Comparison of ENCODE assay signal across 9 cellular contexts in genomic region chr16:590875-591200, GRCh38. TPM values are rescaled to one million over a fixed set of nuclear protein-coding genes. Genes with fewer than 3 reads are reported as not detected.
A peak's percentile ranks its signal among the peaks of the same experiment; 100 is the strongest.
DNase-seq lines count a peak whose midpoint lies in the region; ATAC-seq and TF ChIP-seq lines count a peak whose summit lies in the region.
"Had no signal": no experiment of that assay in that cellular context is flagged by ENCODE, and none has a peak within 500 bp of the region (broad histone marks: within the 10 kb centered on the region; RNA-seq: fewer than 3 reads in every experiment).

No MANE protein-coding gene starts in this region.

- no peaks in the 10 kb centered on the region for H3K4me1 ChIP-seq in GM23338 (ENCODE audit: insufficient read depth)
- H3K4me1 ChIP-seq in gastroesophageal sphincter: peaks cover 0 to 63% (median 18%) of the 10 kb centered on the region in 3 donors
- peaks cover 34% of the 10 kb centered on the region for H3K4me1 ChIP-seq in skeletal muscle satellite cell (ENCODE audit: control insufficient read depth, insufficient read depth, low read length)

- H3K27ac ChIP-seq in GM23338 (ENCODE audit: low read depth) (no peak overlapping the region), WERI-Rb-1 (no peak overlapping the region; the same call in 1 of the 2 replicates), gastroesophageal sphincter (peak overlapping the region in 2 of 4 donors; percentile 90 to 99)

- H3F3A ChIP-seq in GM23338 (replicated peaks; ENCODE audit: low read depth): peaks cover 8% of the 10 kb centered on the region; the same call in 1 of the 2 replicates

- TF ChIP-seq POLR2A in gastroesophageal sphincter (IDR thresholded peaks at IDR 0.05): no peak

- H3K36me3 Mint-ChIP-seq in GM23338 (ENCODE audit: low read depth): peaks cover 3% of the 10 kb centered on the region; the same call in 1 of the 3 replicates

- no peaks in the 10 kb centered on the region for H3K36me3 ChIP-seq in GM23338 (ENCODE audit: insufficient read depth)
- peaks cover 22% of the 10 kb centered on the region for H3K36me3 ChIP-seq in WERI-Rb-1
- peaks cover 0 to 20% of the 10 kb centered on the region in 2 donors for H3K36me3 ChIP-seq in gastroesophageal sphincter
- H3K36me3 ChIP-seq in skeletal muscle satellite cell (ENCODE audit: insufficient read depth, low read length): peaks cover 4% of the 10 kb centered on the region

- H3K4me3 ChIP-seq in GM23338 (peak overlapping the region; percentile 84), WERI-Rb-1 (ENCODE audit: low read depth, low read length) (peak overlapping the region; percentile 64), gastroesophageal sphincter (peak overlapping the region; percentile 89 to 96), skeletal muscle satellite cell (ENCODE audit: low read length) (peak overlapping the region; percentile 96)

- CTCF ChIA-PET in GM10248 (lab: Yijun Ruan, JAX): interaction anchor here (0.9 to 1.3 kb wide), 2 partner anchors 18 to 484 kb away, joined by 3 read pairs; no protein-coding TSS in a partner anchor

- POLR2A ChIA-PET in GM10248 (lab: Yijun Ruan, JAX): no interaction called here

- H3K4me2 ChIP-seq in GM23338: peak overlapping the region; percentile 88
- H3K4me2 ChIP-seq in skeletal muscle satellite cell (ENCODE audit: low read length): peak overlapping the region; percentile 99

- H3K9me3 ChIP-seq in WERI-Rb-1 (ENCODE audit: severe bottlenecking) (no peaks in the 10 kb centered on the region), gastroesophageal sphincter (no peaks in the 10 kb centered on the region), skeletal muscle satellite cell (replicated peaks; ENCODE audit: low read length) (no peaks in the 10 kb centered on the region)

- TF ChIP-seq CTCF in GM23338 (conservative IDR thresholded peaks at IDR 0.05; ENCODE audit: low read depth in 2 of 2) (no peak), WERI-Rb-1 (IDR thresholded peaks at IDR 0.05; ENCODE audit: low read depth, low read length) (no peak), gastroesophageal sphincter (IDR thresholded peaks at IDR 0.05) (no peak), GM10248 (IDR thresholded peaks at IDR 0.05; ENCODE audit: control extremely low read depth, extremely low read depth, low read depth, missing control alignments) (no peak)

- peak overlapping the region; percentile 88 for H3K9ac ChIP-seq in skeletal muscle satellite cell (ENCODE audit: low read depth, low read length)

- no peak for DNase-seq in GM23338 (ENCODE audit: low spot score)
- DNase-seq in WERI-Rb-1: no peak
- DNase-seq in DMS53 (lab: John Stamatoyannopoulos, UW): no peak
- DNase-seq in GM10248 (ENCODE audit: extremely low spot score): no peak

- ATAC-seq in GM23338 (no peak), gastroesophageal sphincter (no peak), GM19463 (IDR thresholded peaks at IDR 0.05; ENCODE audit: unreplicated experiment) (no peak), GM21423 (IDR thresholded peaks at IDR 0.05; ENCODE audit: unreplicated experiment) (no peak)
- ATAC-seq: left lobe of liver had no signal

- H2AFZ ChIP-seq in GM23338: no peak overlapping the region

- peak overlapping the region; percentile 78 for H3K4me3 Mint-ChIP-seq in GM23338

- no peaks in the 10 kb centered on the region for H3K9me2 ChIP-seq in GM23338 (ENCODE audit: insufficient read depth)

- H3K79me2 ChIP-seq in GM23338 (replicated peaks; ENCODE audit: insufficient read depth): peaks cover 36% of the 10 kb centered on the region

- no peaks in the 10 kb centered on the region; the same call in 1 of the 3 replicates for H3K9me3 Mint-ChIP-seq in GM23338

- peak overlapping the region; percentile 5; the same call in 1 of the 2 replicates for H3K27ac Mint-ChIP-seq in GM23338

- peaks cover 23% of the 10 kb centered on the region for H3K27me3 ChIP-seq in GM23338 (ENCODE audit: insufficient read depth)
- no peaks in the 10 kb centered on the region for H3K27me3 ChIP-seq in WERI-Rb-1 (ENCODE audit: insufficient read depth, low read depth, severe bottlenecking)
- H3K27me3 ChIP-seq in gastroesophageal sphincter: peaks cover 5% of the 10 kb centered on the region
- no peaks in the 10 kb centered on the region for H3K27me3 ChIP-seq in skeletal muscle satellite cell (ENCODE audit: control insufficient read depth, insufficient read depth, low read length)

- peaks cover 29% of the 10 kb centered on the region for H3K27me3 Mint-ChIP-seq in GM23338 (ENCODE audit: insufficient read depth, low read depth, poor library complexity)

- TF ChIP-seq EP300 in gastroesophageal sphincter (IDR thresholded peaks at IDR 0.05): no peak

- WGBS in gastroesophageal sphincter (ENCODE audit: low coverage in 1 of 2), 2 donors: 28 to 66% methylated on average over 5 of the region's 6 CpGs

- peaks cover 12% of the 10 kb centered on the region for H3K4me1 Mint-ChIP-seq in GM23338

- peaks cover 31% of the 10 kb centered on the region for H4K20me1 ChIP-seq in GM23338 (replicated peaks; ENCODE audit: insufficient read depth)

TF ChIP-seq in GM23338, 12 proteins besides CTCF, POLR2A, EP300 and RAD21:
- TF ChIP-seq EZH2phosphoT487 (IDR thresholded peaks at IDR 0.05; ENCODE audit: unreplicated experiment) (no peak), POLR2AphosphoS5 (IDR thresholded peaks at IDR 0.05; ENCODE audit: low read depth) (no peak), JUNB (IDR thresholded peaks at IDR 0.05; ENCODE audit: unreplicated experiment) (no peak)
- TF ChIP-seq, protein P1, sequence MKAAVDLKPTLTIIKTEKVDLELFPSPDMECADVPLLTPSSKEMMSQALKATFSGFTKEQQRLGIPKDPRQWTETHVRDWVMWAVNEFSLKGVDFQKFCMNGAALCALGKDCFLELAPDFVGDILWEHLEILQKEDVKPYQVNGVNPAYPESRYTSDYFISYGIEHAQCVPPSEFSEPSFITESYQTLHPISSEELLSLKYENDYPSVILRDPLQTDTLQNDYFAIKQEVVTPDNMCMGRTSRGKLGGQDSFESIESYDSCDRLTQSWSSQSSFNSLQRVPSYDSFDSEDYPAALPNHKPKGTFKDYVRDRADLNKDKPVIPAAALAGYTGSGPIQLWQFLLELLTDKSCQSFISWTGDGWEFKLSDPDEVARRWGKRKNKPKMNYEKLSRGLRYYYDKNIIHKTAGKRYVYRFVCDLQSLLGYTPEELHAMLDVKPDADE (IDR thresholded peaks at IDR 0.05): no peak

RNA-seq across cellular contexts. Expression of gene RAB40C, which starts 1.0 kb away (rescaled TPM):
- total RNA-seq in GM23338 (2014; rRNA removed; shearing (Covaris generic)): 24.2 and 24.6 TPM in 2 replicates
- 11.2 and 12.0 TPM in 2 replicates for polyA plus RNA-seq in GM23338 (2016; fragmentation: Nextera tagmentation; extraction: Ambion mirVana)
- 10 to 100 TPM; 17.7 to 28.3 (median 22.1) TPM for total RNA-seq in gastroesophageal sphincter
- total RNA-seq in skeletal muscle satellite cell (2012; rRNA removed): 13.2 and 14.6 TPM in 2 replicates

RNA-seq across cellular contexts. Expression of gene PIGQ, which starts 21.1 kb away (rescaled TPM):
- total RNA-seq in GM23338 (2014; rRNA removed; shearing (Covaris generic)): 49.9 and 62.3 TPM in 2 replicates
- 28.0 and 30.2 TPM in 2 replicates for polyA plus RNA-seq in GM23338 (2016; fragmentation: Nextera tagmentation; extraction: Ambion mirVana)
- total RNA-seq in gastroesophageal sphincter: 10 to 100 TPM; 30.4 to 42.4 (median 36.8) TPM
- 16.0 and 22.7 TPM in 2 replicates for total RNA-seq in skeletal muscle satellite cell (2012; rRNA removed)

RNA-seq across cellular contexts. Expression of gene NHLRC4, which starts 24.0 kb away (rescaled TPM):
- 0.80 TPM in 1 of 2 replicates, not detected in the other for total RNA-seq in GM23338 (2014; rRNA removed; shearing (Covaris generic))
- 0.14 and 0.47 TPM in 2 replicates for polyA plus RNA-seq in GM23338 (2016; fragmentation: Nextera tagmentation; extraction: Ambion mirVana)
- 1 to 10 TPM in 2 of 4 donors, under 1 TPM in 2; 0.47 to 2.9 (median 0.87) TPM for total RNA-seq in gastroesophageal sphincter
- total RNA-seq in skeletal muscle satellite cell (2012; rRNA removed): 0.44 and 1.8 TPM in 2 replicates

RNA-seq across cellular contexts. Expression of gene PRR35, which starts 30.6 kb away (rescaled TPM):
- 1.1 and 1.4 TPM in 2 replicates for total RNA-seq in GM23338 (2014; rRNA removed; shearing (Covaris generic))
- 0.32 and 0.63 TPM in 2 replicates for polyA plus RNA-seq in GM23338 (2016; fragmentation: Nextera tagmentation; extraction: Ambion mirVana)
- total RNA-seq in gastroesophageal sphincter: not detected
- total RNA-seq in skeletal muscle satellite cell (2012; rRNA removed): not detected in 2 replicates
- total RNA-seq: left lobe of liver had no signal

RNA-seq across cellular contexts. Expression of gene WFIKKN1, which starts 39.9 kb away (rescaled TPM):
- 6.8 and 11.2 TPM in 2 replicates for total RNA-seq in GM23338 (2014; rRNA removed; shearing (Covaris generic))
- 3.5 and 4.0 TPM in 2 replicates for polyA plus RNA-seq in GM23338 (2016; fragmentation: Nextera tagmentation; extraction: Ambion mirVana)
- total RNA-seq in gastroesophageal sphincter: under 1 TPM in 3 of 4 donors, not detected in 1; 0.17 to 0.93 (median 0.35) TPM
- under 0.01 and 0.25 TPM in 2 replicates for total RNA-seq in skeletal muscle satellite cell (2012; rRNA removed)
